Comparison of ENCODE assay signal across 1 cellular context in genomic region chr7:11192506-11192905, GRCh38.
TF ChIP-seq lines count a peak whose summit lies in the region.

No MANE protein-coding gene starts in this region.

TF ChIP-seq in K562, 482 proteins besides CTCF, POLR2A, EP300 and RAD21 (continued from another document):
- TF ChIP-seq TSHZ1 (CRISPR knock-in tag; IDR thresholded peaks at IDR 0.05): no peak
- no peak for TF ChIP-seq HNRNPLL (IDR thresholded peaks at IDR 0.05; ENCODE audit: low read depth, low read length, poor library complexity, severe bottlenecking)
- TF ChIP-seq DMBX1 (CRISPR knock-in tag; IDR thresholded peaks at IDR 0.05; ENCODE audit: borderline replicate concordance): no peak
- TF ChIP-seq ZNF384 (IDR thresholded peaks at IDR 0.05; ENCODE audit: low read depth, low read length): no peak
- TF ChIP-seq ZNF512 (tag; IDR thresholded peaks at IDR 0.05): no peak
- TF ChIP-seq E2F1 (CRISPR knock-in tag; IDR thresholded peaks at IDR 0.05): no peak
- no peak for TF ChIP-seq GTF2E2 (tag; IDR thresholded peaks at IDR 0.05)
- no peak for TF ChIP-seq ZNF3 (CRISPR knock-in tag; IDR thresholded peaks at IDR 0.05)
